In genomic region chr17:81095608-81095888, GRCh38 we compare ENCODE assay signal across 10 cellular contexts.
DNase-seq lines count a peak whose midpoint lies in the region; ATAC-seq and TF ChIP-seq lines count a peak whose summit lies in the region.
"Had no signal": no experiment of that assay in that cellular context is flagged by ENCODE, and none has a peak within 500 bp of the region (broad histone marks: within the 10 kb centered on the region; RNA-seq: fewer than 3 reads in every experiment).

No MANE protein-coding gene starts in this region.

- ATAC-seq in DND-41 (ENCODE audit: insufficient read depth, low read depth) (0 out of 3 replicates have a peak, but pooled peaks have one; percentile 1), RWPE2 (ENCODE audit: low read depth) (no peak), HG03521 (IDR thresholded peaks at IDR 0.05; ENCODE audit: unreplicated experiment) (no peak)
- peak; percentile 1 for ATAC-seq in effector memory CD8-positive, alpha-beta T cell (replicated peaks)

- no CpG with 5 or more reads among the region's 9 CpGs for WGBS in neuronal stem cell (ENCODE audit: extremely low coverage in 2 of 2, insufficient read length in 2 of 2, insufficient replicate concordance in 1 of 2), 2 donors

- TF ChIP-seq CTCF in DND-41 (IDR thresholded peaks at IDR 0.05; ENCODE audit: borderline replicate concordance, extremely low read depth, low read length, poor library complexity, severe bottlenecking) (no peak), RWPE2 (IDR thresholded peaks at IDR 0.05; ENCODE audit: poor library complexity, severe bottlenecking) (no peak)

- peak overlapping the region; percentile 98 for H2BK12ac ChIP-seq in neuronal stem cell (ENCODE audit: low read length)

- H3K27me3 ChIP-seq in DND-41 (ENCODE audit: insufficient read depth, low read length, poor library complexity), result no peaks in the 10 kb centered on the region
- no peaks in the 10 kb centered on the region for H3K27me3 ChIP-seq in RWPE2 (ENCODE audit: insufficient read depth, poor library complexity, severe bottlenecking)
- H3K27me3 ChIP-seq in neuronal stem cell (ENCODE audit: control insufficient read depth in 3 of 3, insufficient read depth in 3 of 3, low read depth in 1 of 3, low read length in 3 of 3), result no peaks in the 10 kb centered on the region
- H3K27me3 ChIP-seq: heart right ventricle had no signal

- H3K4me3 Mint-ChIP-seq in effector memory CD8-positive, alpha-beta T cell, result peak overlapping the region; percentile 69 to 83

- DNase-seq in DND-41 (peak; percentile 50), RWPE2 (ENCODE audit: low spot score) (no peak), neuronal stem cell (ENCODE audit: low spot score) (no peak), KBM-7 (no peak), ureter (ENCODE audit: low spot score) (no peak)
- no peak for DNase-seq in effector memory CD8-positive, alpha-beta T cell
- no peak for DNase-seq in stimulated activated CD8-positive, alpha-beta memory T cell treated with anti-CD3 and anti-CD28 coated beads, Interleukin-4, amount 100 ng/mL, for 48 hours

- H3K4me1 Mint-ChIP-seq in effector memory CD8-positive, alpha-beta T cell (ENCODE audit: low read depth in 2 of 2), result peaks cover 32 to 48% of the 10 kb centered on the region in 2 donors

- H2BK15ac ChIP-seq in neuronal stem cell (ENCODE audit: low read length), result peak overlapping the region; percentile 31

- no peaks in the 10 kb centered on the region for H3K79me2 ChIP-seq in DND-41 (ENCODE audit: insufficient read depth, low read length)

- peak overlapping the region; percentile 46 for H3K23ac ChIP-seq in neuronal stem cell (ENCODE audit: low read depth, low read length, poor library complexity)

- in situ Hi-C loops in KBM-7 (cut with MboI; ENCODE audit: low pct_unique_long_range_greater_than_20kb, low sequenced_read_pairs), result no loop called here

- H3K9me3 Mint-ChIP-seq in effector memory CD8-positive, alpha-beta T cell, result no peaks in the 10 kb centered on the region
- H3K9me3 Mint-ChIP-seq: activated T-helper 2 cell treated with anti-CD3 and anti-CD28 coated beads, Interferon-gamma antibody, Interleukin-2, Interleukin-4, amounts not matched to agents 10 μg/mL and 5 μg/mL and 100 μg/mL, durations not matched to agents 14 hours and 24 hours and 36 hours had no signal

- peak overlapping the region; percentile 16; the same call in 1 of the 2 replicates for H3K9ac ChIP-seq in DND-41 (ENCODE audit: low read depth, low read length)
- peak overlapping the region; percentile 88 for H3K9ac ChIP-seq in neuronal stem cell (ENCODE audit: low read depth, low read length, poor library complexity)

- peak overlapping the region; percentile 94 to 98 for H3K27ac Mint-ChIP-seq in effector memory CD8-positive, alpha-beta T cell
- H3K27ac Mint-ChIP-seq: activated T-helper 2 cell treated with anti-CD3 and anti-CD28 coated beads, Interferon-gamma antibody, Interleukin-2, Interleukin-4, amounts not matched to agents 10 μg/mL and 5 μg/mL and 100 μg/mL, durations not matched to agents 14 hours and 24 hours and 36 hours had no signal

- peak overlapping the region; percentile 96 for H4K91ac ChIP-seq in neuronal stem cell (ENCODE audit: low read depth, low read length, poor library complexity)

- H2BK120ac ChIP-seq in neuronal stem cell (ENCODE audit: low read depth, low read length), result peak overlapping the region; percentile 95

- H3K27me3 Mint-ChIP-seq in effector memory CD8-positive, alpha-beta T cell, result no peaks in the 10 kb centered on the region

- H4K20me1 ChIP-seq in DND-41 (ENCODE audit: insufficient read depth, low read length), result peaks cover 10% of the 10 kb centered on the region

- H4K8ac ChIP-seq in neuronal stem cell (ENCODE audit: low read depth, low read length), result peak overlapping the region; percentile 94

- H2AFZ ChIP-seq in DND-41 (ENCODE audit: low read depth, low read length) (no peak overlapping the region), neuronal stem cell (ENCODE audit: low read length) (peak overlapping the region; percentile 62)

- H3K36me3 Mint-ChIP-seq in effector memory CD8-positive, alpha-beta T cell (ENCODE audit: insufficient read depth), result peaks cover 16% of the 10 kb centered on the region

- peak overlapping the region; percentile 96 for H3K18ac ChIP-seq in neuronal stem cell (ENCODE audit: low read length)

- peak overlapping the region; percentile 95 for H2BK5ac ChIP-seq in neuronal stem cell (ENCODE audit: low read length)

- peak overlapping the region; percentile 59 for H3K4me2 ChIP-seq in DND-41 (ENCODE audit: insufficient read depth, low read length)
- H3K4me2 ChIP-seq in neuronal stem cell (ENCODE audit: insufficient read depth, low read length, poor library complexity, severe bottlenecking), result peak overlapping the region; percentile 53

- H3K36me3 ChIP-seq in DND-41 (ENCODE audit: insufficient read depth, low read length) (no peaks in the 10 kb centered on the region), RWPE2 (ENCODE audit: low read depth) (peaks cover 7% of the 10 kb centered on the region), neuronal stem cell (replicated peaks in 1 of 2; ENCODE audit: control insufficient read depth in 2 of 2, insufficient read depth in 2 of 2, low read length in 2 of 2) (peaks cover 2 to 5% of the 10 kb centered on the region in 2 donors)

- no peaks in the 10 kb centered on the region for H3K79me1 ChIP-seq in neuronal stem cell (ENCODE audit: low read depth, low read length)

- H3K9me3 ChIP-seq in DND-41 (ENCODE audit: insufficient read depth, low read length, severe bottlenecking), result no peaks in the 10 kb centered on the region
- H3K9me3 ChIP-seq in RWPE2 (ENCODE audit: severe bottlenecking), result no peaks in the 10 kb centered on the region
- H3K9me3 ChIP-seq in neuronal stem cell (replicated peaks in 1 of 2; ENCODE audit: control insufficient read depth in 2 of 2, insufficient read depth in 1 of 2, low read depth in 1 of 2, low read length in 2 of 2), result no peaks in the 10 kb centered on the region
- H3K9me3 ChIP-seq: heart right ventricle had no signal

- H3K4me1 ChIP-seq in DND-41 (ENCODE audit: insufficient read depth, low read length) (peaks cover 42% of the 10 kb centered on the region), RWPE2 (ENCODE audit: insufficient read depth, poor library complexity, severe bottlenecking) (peaks cover 49% of the 10 kb centered on the region), neuronal stem cell (ENCODE audit: control insufficient read depth in 2 of 2, insufficient read depth in 1 of 2, low read depth in 1 of 2, low read length in 2 of 2) (peaks cover 57% of the 10 kb centered on the region in 2 donors)

- peak overlapping the region; percentile 17 for H3K14ac ChIP-seq in neuronal stem cell (ENCODE audit: low read length)

- H3K4ac ChIP-seq in neuronal stem cell (ENCODE audit: low read length), result peak overlapping the region; percentile 40

- H2AK5ac ChIP-seq in neuronal stem cell (ENCODE audit: low read depth, low read length), result peak overlapping the region; percentile 100

- H3K27ac ChIP-seq in DND-41 (ENCODE audit: low read length) (peak overlapping the region; percentile 65; the same call in 1 of the 2 replicates), RWPE2 (ENCODE audit: poor library complexity, severe bottlenecking) (peak overlapping the region; percentile 80), neuronal stem cell (replicated peaks; ENCODE audit: low read length) (peak overlapping the region; percentile 93)

- H3K4me3 ChIP-seq in DND-41 (ENCODE audit: low read depth in 1 of 2, low read length in 2 of 2) (peak overlapping the region in 1 of 2 experiments; percentile 37; a peak in 2 of 4 replicates), RWPE2 (ENCODE audit: severe bottlenecking) (no peak overlapping the region), neuronal stem cell (ENCODE audit: low read length in 2 of 2) (peak overlapping the region in 1 of 2 donors; percentile 28)
- H3K4me3 ChIP-seq: heart right ventricle had no signal

Comparison
In these comparisons a context has a peak if more than half of its experiments do, and no peak if none do; other contexts are left out.
1. ATAC-seq: peak in DND-41 (single experiment) and effector memory CD8-positive, alpha-beta T cell (single experiment); none in RWPE2 (single experiment) and HG03521 (single experiment).
2. Peak in every context shown above with its lines, with median percentiles within 50 percentile points of each other: H3K27ac ChIP-seq.